Comparison of ENCODE assay signal across 7 cellular contexts in the genomic region with DNA sequence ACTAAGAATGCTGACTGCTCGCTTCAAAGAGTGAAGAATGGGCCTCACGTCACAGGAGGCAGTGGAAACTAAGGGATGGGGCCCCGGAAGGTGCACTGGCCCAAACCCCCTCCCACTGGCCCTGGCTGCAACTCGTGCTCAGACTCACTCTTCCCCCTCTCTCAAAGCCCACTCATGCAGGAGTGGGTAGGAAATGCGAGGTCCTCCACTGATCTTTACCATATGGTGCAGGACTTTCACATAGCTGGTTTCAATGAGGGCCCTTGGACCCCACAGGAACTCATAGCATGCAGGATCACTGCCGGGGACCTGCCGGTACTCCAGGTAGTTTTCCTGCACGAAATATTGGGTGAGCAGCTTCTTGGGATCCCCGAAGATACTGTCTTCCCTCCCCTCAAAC. TPM values are rescaled to one million over a fixed set of nuclear protein-coding genes. Genes with fewer than 3 reads are reported as not detected.
"Had no signal": no experiment of that assay in that cellular context is flagged by ENCODE, and none has a peak within 500 bp of the region (broad histone marks: within the 10 kb centered on the region; RNA-seq: fewer than 3 reads in every experiment).

No MANE protein-coding gene starts in this region.

RNA-seq across cellular contexts. Expression of gene MAGEA6, which starts 2.9 kb away (rescaled TPM):
- total RNA-seq: LHCN-M2, MCF 10A, NCI-H460, OCI-LY7, Peyer's patch, Right ventricle myocardium superior had no signal

RNA-seq across cellular contexts. Expression of gene CSAG3, which starts 7.5 kb away (rescaled TPM):
- total RNA-seq: LHCN-M2, MCF 10A, NCI-H460, OCI-LY7, Peyer's patch, Right ventricle myocardium superior, SJSA1 had no signal

RNA-seq across cellular contexts. Expression of gene MAGEA2, which starts 12.9 kb away (rescaled TPM):
- total RNA-seq: LHCN-M2, MCF 10A, NCI-H460, OCI-LY7, Peyer's patch, Right ventricle myocardium superior, SJSA1 had no signal

RNA-seq across cellular contexts. Expression of gene MAGEA12, which starts 33.0 kb away (rescaled TPM):
- total RNA-seq: LHCN-M2, MCF 10A, NCI-H460, OCI-LY7, Peyer's patch, Right ventricle myocardium superior, SJSA1 had no signal

RNA-seq across cellular contexts. Expression of gene CSAG1, which starts 33.0 kb away (rescaled TPM):
- total RNA-seq: LHCN-M2, MCF 10A, NCI-H460, OCI-LY7, Peyer's patch, Right ventricle myocardium superior, SJSA1 had no signal
